1 cellular context compared by ENCODE assay signal in the genomic region with DNA sequence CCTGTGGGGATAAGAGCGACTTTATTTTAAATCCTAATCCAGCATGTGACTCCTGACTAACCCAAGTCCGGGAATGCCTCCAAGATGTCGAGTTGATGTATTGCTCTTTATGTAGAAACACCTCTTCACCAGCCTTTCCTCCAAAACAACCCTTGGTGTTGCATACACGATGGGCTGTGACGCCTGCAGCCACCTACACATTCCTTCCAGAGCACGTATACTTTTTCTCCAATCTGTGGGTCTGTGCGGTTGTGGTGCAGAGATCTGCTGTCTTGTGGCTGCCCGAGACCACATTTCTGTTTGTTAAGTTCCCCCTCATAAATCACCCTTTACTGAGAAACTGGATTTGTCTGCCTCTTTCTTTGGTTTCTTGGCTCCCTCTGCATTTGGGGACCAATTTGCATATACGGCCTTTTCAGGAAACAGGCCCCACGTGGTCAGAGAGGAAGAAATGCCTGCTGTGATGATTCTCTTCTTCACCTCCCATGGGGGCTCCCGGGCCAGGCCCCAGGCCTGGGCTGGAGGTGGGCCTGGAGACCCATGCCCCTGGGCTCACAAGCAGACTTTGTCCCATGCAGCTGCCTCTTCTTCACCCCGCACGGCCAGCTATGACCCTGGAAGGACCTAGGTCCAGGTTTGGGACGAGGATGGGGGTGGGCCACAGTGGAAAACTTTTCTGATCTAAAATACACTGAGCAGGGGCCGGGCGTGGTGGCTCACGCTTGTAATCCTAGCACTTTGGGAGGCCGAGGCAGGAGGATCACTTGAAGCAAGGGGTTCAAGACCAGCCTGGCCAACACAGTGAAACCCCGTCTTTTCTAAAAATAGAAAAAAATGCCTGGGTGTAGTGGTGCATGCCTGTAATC.
TF ChIP-seq lines count a peak whose summit lies in the region.

No MANE protein-coding gene starts in this region.

TF ChIP-seq in H1, 55 proteins besides CTCF, POLR2A, EP300 and RAD21 (continued from another document):
- TF ChIP-seq BRCA1 (IDR thresholded peaks at IDR 0.05; ENCODE audit: low read depth, low read length) = no peak
- no peak for TF ChIP-seq TBP (IDR thresholded peaks at IDR 0.05; ENCODE audit: low read depth, low read length)
- TF ChIP-seq HDAC2 (IDR thresholded peaks at IDR 0.05; ENCODE audit: borderline replicate concordance in 1 of 2, low read depth in 2 of 2, low read length in 2 of 2) = no peak
- TF ChIP-seq SP1 (IDR thresholded peaks at IDR 0.05; ENCODE audit: low read depth, low read length) = no peak
- no peak for TF ChIP-seq CREB1 (IDR thresholded peaks at IDR 0.05)
- no peak for TF ChIP-seq BCL11A (IDR thresholded peaks at IDR 0.05; ENCODE audit: low read depth in 2 of 2, low read length in 2 of 2)
TF ChIP-seq in H1: peak in this region for 0.
